ENCODE assay signal across 9 cellular contexts in genomic region chr7:42272793-42273665, GRCh38. TPM values are rescaled to one million over a fixed set of nuclear protein-coding genes. Genes with fewer than 3 reads are reported as not detected.
A peak's percentile ranks its signal among the peaks of the same experiment; 100 is the strongest.
DNase-seq lines count a peak whose midpoint lies in the region; ATAC-seq and TF ChIP-seq lines count a peak whose summit lies in the region.
"Had no signal": no experiment of that assay in that cellular context is flagged by ENCODE, and none has a peak within 500 bp of the region (broad histone marks: within the 10 kb centered on the region; RNA-seq: fewer than 3 reads in every experiment).

No MANE protein-coding gene starts in this region.

- peaks cover 23% of the 10 kb centered on the region for H3K4me1 Mint-ChIP-seq in osteocyte (ENCODE audit: unreplicated experiment)

- peak overlapping the region; percentile 39 for H3K27ac ChIP-seq in epithelial cell of prostate

- DNase-seq in GM03348 (ENCODE audit: low spot score) = peak; percentile 56
- DNase-seq in NCI-H226 = peak; percentile 97
- DNase-seq in epithelial cell of prostate (ENCODE audit: low read depth, low spot score) = no peak
- no peak for DNase-seq in osteocyte (ENCODE audit: extremely low spot score, unreplicated experiment)
- DNase-seq in NCI-H1417 treated with DMSO at 0.1 percent for 48 hours (lab: John Stamatoyannopoulos, UW) = no peak
- DNase-seq in stimulated activated CD4-positive, alpha-beta T cell treated with anti-CD3 and anti-CD28 coated beads, Interleukin-12 subunit alpha, Interleukin-12 subunit beta, amount 100 ng/mL, for 4 hours = no peak
- DNase-seq: NCI-H510A treated with DMSO at 0.1 percent for 48 hours; stimulated activated CD8-positive, alpha-beta memory T cell treated with anti-CD3 and anti-CD28 coated beads, Interleukin-4, amount 100 ng/mL, for 48 hours had no signal

- ATAC-seq in GM18519 (IDR thresholded peaks at IDR 0.05; ENCODE audit: low FRiP score, unreplicated experiment) = no peak

- peak overlapping the region; percentile 38 for H3K27ac Mint-ChIP-seq in osteocyte (ENCODE audit: unreplicated experiment)

- peaks cover 9% of the 10 kb centered on the region for H3K27me3 Mint-ChIP-seq in osteocyte (ENCODE audit: unreplicated experiment)

- no peak overlapping the region for H3K4me3 Mint-ChIP-seq in osteocyte (ENCODE audit: unreplicated experiment)

- TF ChIP-seq CTCF in osteocyte (IDR thresholded peaks at IDR 0.05) = peak; percentile 59

- H3K9me3 Mint-ChIP-seq in osteocyte (ENCODE audit: unreplicated experiment) = no peaks in the 10 kb centered on the region

- H3K36me3 Mint-ChIP-seq in osteocyte (ENCODE audit: unreplicated experiment) = no peaks in the 10 kb centered on the region

RNA-seq across cellular contexts. Expression of gene GLI3, which starts 36.0 kb away (rescaled TPM):
- total RNA-seq in osteocyte = 57.0 and 57.9 TPM in 2 replicates

Comparison
In these comparisons a context has a peak if more than half of its experiments do, and no peak if none do; other contexts are left out.
1. DNase-seq: peak in GM03348 (single experiment) and NCI-H226 (single experiment); none in epithelial cell of prostate (single experiment), osteocyte (single experiment), NCI-H1417 treated with DMSO at 0.1 percent for 48 hours (single experiment) and stimulated activated CD4-positive, alpha-beta T cell treated with anti-CD3 and anti-CD28 coated beads, Interleukin-12 subunit alpha, Interleukin-12 subunit beta, amount 100 ng/mL, for 4 hours (single experiment).